ENCODE assay signal across 32 cellular contexts in genomic region chr4:24164797-24165196, GRCh38.
"Had no signal": no experiment of that assay in that cellular context is flagged by ENCODE, and none has a peak within 500 bp of the region (broad histone marks: within the 10 kb centered on the region; RNA-seq: fewer than 3 reads in every experiment).

No MANE protein-coding gene starts in this region.

- H3K4me3 Mint-ChIP-seq: naive thymus-derived CD8-positive, alpha-beta T cell; natural killer cell treated with Interleukin-12 subunit alpha and Interleukin-12 subunit beta and Interleukin-15 and Interleukin-18, amount 100 ng/mL, for 72 hours; nephron progenitor cell; neural crest cell; stimulated activated memory B cell treated with anti-CD40 and anti-IgM and Interleukin-4, amounts not matched to agents 10 μg/mL and 1 μg/mL and 100 μg/mL, for 72 hours; stimulated activated naive CD8-positive, alpha-beta T cell treated with anti-CD3 and anti-CD28 coated beads, Interleukin-15, amount 100 ng/mL, for 72 hours had no signal

- H3K4me1 Mint-ChIP-seq: naive thymus-derived CD8-positive, alpha-beta T cell; nephron progenitor cell; neural crest cell; stimulated activated memory B cell treated with anti-CD40 and anti-IgM and Interleukin-4, amounts not matched to agents 10 μg/mL and 1 μg/mL and 100 μg/mL, for 72 hours; stimulated activated naive CD8-positive, alpha-beta T cell treated with anti-CD3 and anti-CD28 coated beads, Interleukin-15, amount 100 ng/mL, for 72 hours had no signal

- H3K27ac ChIP-seq: ovary, parathyroid adenoma, psoas muscle, skin epidermis, spleen, thoracic aorta, thyroid gland, tibial nerve, upper lobe of left lung, vagina had no signal

- FAIRE-seq: urothelium cell line had no signal

- H3K27me3 Mint-ChIP-seq: natural killer cell treated with Interleukin-12 subunit alpha and Interleukin-12 subunit beta and Interleukin-15 and Interleukin-18, amount 100 ng/mL, for 72 hours; progenitor cell of endocrine pancreas; stimulated activated memory B cell treated with anti-CD40 and anti-IgM and Interleukin-4, amounts not matched to agents 10 μg/mL and 1 μg/mL and 100 μg/mL, for 72 hours; stimulated activated naive CD8-positive, alpha-beta T cell treated with anti-CD3 and anti-CD28 coated beads, Interleukin-15, amount 100 ng/mL, for 72 hours had no signal

- H3K36me3 Mint-ChIP-seq: naive thymus-derived CD8-positive, alpha-beta T cell; natural killer cell treated with Interleukin-12 subunit alpha and Interleukin-12 subunit beta and Interleukin-15 and Interleukin-18, amount 100 ng/mL, for 72 hours; stimulated activated memory B cell treated with anti-CD40 and anti-IgM and Interleukin-4, amounts not matched to agents 10 μg/mL and 1 μg/mL and 100 μg/mL, for 72 hours had no signal

- H3K4me3 ChIP-seq: ovary, psoas muscle, skin epidermis, smooth muscle cell, spleen, thoracic aorta, thyroid gland, tibial nerve, upper lobe of left lung, vagina had no signal

- H3K4me2 ChIP-seq: smooth muscle cell had no signal

- DNase-seq: naive thymus-derived CD8-positive, alpha-beta T cell; nephron progenitor cell; occipital lobe; ovary; posterior cingulate gyrus; psoas muscle; right cardiac atrium; spleen; stimulated activated CD4-positive, alpha-beta T cell treated with anti-CD3 and anti-CD28 coated beads, Interleukin-12 subunit alpha, Interleukin-12 subunit beta, amount 100 ng/mL, for 4 hours; stimulated activated CD4-positive, alpha-beta T cell treated with anti-CD3 and anti-CD28 coated beads, Interleukin-1b, Interleukin-23, amount 100 ng/mL, for 48 hours; stimulated activated CD4-positive, alpha-beta T cell treated with anti-CD3 and anti-CD28 coated beads, Interleukin-4, amount 100 ng/mL, for 1 hour; stimulated activated CD4-positive, alpha-beta T cell treated with anti-CD3 and anti-CD28 coated beads, Interleukin-4, amount 100 ng/mL, for 4 hours; stimulated activated CD8-positive, alpha-beta memory T cell treated with anti-CD3 and anti-CD28 coated beads, Interleukin-4, amount 100 ng/mL, for 48 hours; stimulated activated naive CD4-positive, alpha-beta T cell; stimulated activated naive CD8-positive, alpha-beta T cell treated with anti-CD3 and anti-CD28 coated beads, Interleukin-15, amount 100 ng/mL, for 72 hours; stimulated activated naive CD8-positive, alpha-beta T cell treated with anti-CD3 and anti-CD28 coated beads, Interleukin-15, Interleukin-2, amounts not matched to agents 100 U/mL and 50 U/mL, for 24 hours; substantia nigra; thyroid gland; trophoblast cell; upper lobe of left lung had no signal

- H2AFZ ChIP-seq: parathyroid adenoma had no signal

- H3K9ac ChIP-seq: parathyroid adenoma had no signal

- H3K79me2 ChIP-seq: parathyroid adenoma had no signal

- H3K4me1 ChIP-seq: parathyroid adenoma, psoas muscle, spleen, tibial nerve, upper lobe of left lung, vagina had no signal

- H3K27me3 ChIP-seq: ovary, spleen, thyroid gland, tibial nerve, upper lobe of left lung, vagina had no signal

- H3K9me3 ChIP-seq: ovary, psoas muscle, spleen, thoracic aorta, thyroid gland, tibial nerve, upper lobe of left lung, vagina had no signal

- ATAC-seq: naive thymus-derived CD8-positive, alpha-beta T cell; natural killer cell treated with Interleukin-12 subunit alpha and Interleukin-12 subunit beta and Interleukin-15 and Interleukin-18, amount 100 ng/mL, for 72 hours; right cardiac atrium; sciatic nerve; stimulated activated memory B cell treated with anti-CD40 and anti-IgM and Interleukin-4, amounts not matched to agents 10 μg/mL and 1 μg/mL and 100 μg/mL, for 72 hours; stimulated activated naive CD8-positive, alpha-beta T cell treated with anti-CD3 and anti-CD28 coated beads, Interleukin-15, amount 100 ng/mL, for 72 hours; stimulated activated naive CD8-positive, alpha-beta T cell treated with anti-CD3 and anti-CD28 coated beads, Interleukin-15, Interleukin-2, amounts not matched to agents 100 U/mL and 50 U/mL, for 24 hours had no signal

- H3K9me3 Mint-ChIP-seq: nephron progenitor cell; neural crest cell; stimulated activated memory B cell treated with anti-CD40 and anti-IgM and Interleukin-4, amounts not matched to agents 10 μg/mL and 1 μg/mL and 100 μg/mL, for 72 hours had no signal

- H3K36me3 ChIP-seq: ovary, spleen, thoracic aorta, thyroid gland, tibial nerve, upper lobe of left lung, vagina had no signal

- H3K27ac Mint-ChIP-seq: naive thymus-derived CD8-positive, alpha-beta T cell; natural killer cell treated with Interleukin-12 subunit alpha and Interleukin-12 subunit beta and Interleukin-15 and Interleukin-18, amount 100 ng/mL, for 72 hours; nephron progenitor cell; progenitor cell of endocrine pancreas; stimulated activated memory B cell treated with anti-CD40 and anti-IgM and Interleukin-4, amounts not matched to agents 10 μg/mL and 1 μg/mL and 100 μg/mL, for 72 hours; stimulated activated naive CD8-positive, alpha-beta T cell treated with anti-CD3 and anti-CD28 coated beads, Interleukin-15, amount 100 ng/mL, for 72 hours had no signal
